In genomic region chr3:167735233-167736107, GRCh38 we compare ENCODE assay signal across 8 cellular contexts. TPM values are rescaled to one million over a fixed set of nuclear protein-coding genes. Genes with fewer than 3 reads are reported as not detected.
DNase-seq lines count a peak whose midpoint lies in the region; ATAC-seq and TF ChIP-seq lines count a peak whose summit lies in the region.

Gene SERPINI1, plus strand, starts transcription at chr3:167735721. Its CDS starts 53,408 bp downstream, at chr3:167789129.

- in situ Hi-C loops in Caki2 (cut with HindIII; ENCODE audit: low pct_unique_long_range_greater_than_20kb, low sequenced_read_pairs) = no loop called here

- H3K36me3 ChIP-seq in mucosa of descending colon (ENCODE audit: low read depth) = no peaks in the 10 kb centered on the region

- no peaks in the 10 kb centered on the region for H3K9me3 ChIP-seq in mucosa of descending colon

- TF ChIP-seq CTCF in epithelial cell of proximal tubule (conservative IDR thresholded peaks at IDR 0.05; ENCODE audit: low read depth, low read length) = no peak
- TF ChIP-seq CTCF in mucosa of descending colon (IDR thresholded peaks at IDR 0.05) = no peak

- H3K4me3 ChIP-seq in epithelial cell of proximal tubule (ENCODE audit: low read depth, low read length) (peak within 1 kb of the TSS; percentile 92), mucosa of descending colon (peak within 1 kb of the TSS; percentile 52)

- peak; percentile 95 for DNase-seq in Caki2 (ENCODE audit: low read depth)
- peak; percentile 96 for DNase-seq in HT1080 (ENCODE audit: low read depth)
- DNase-seq in NOMO-1 treated with DMSO at 0.1 percent for 48 hours (lab: John Stamatoyannopoulos, UW; ENCODE audit: unreplicated experiment) = peak; percentile 96
- DNase-seq in activated CD8-positive, alpha-beta memory T cell treated with anti-CD3 and anti-CD28 coated beads, Interleukin-2, amount 50 U/mL, for 24 hours (ENCODE audit: extremely low read depth) = peak; percentile 40
- DNase-seq in epithelial cell of proximal tubule (ENCODE audit: low read depth) = peak; percentile 66
- peak; percentile 88 to 94 (median 92) for DNase-seq in mucosa of descending colon
- peak; percentile 49 to 51 for DNase-seq in stimulated activated CD8-positive, alpha-beta memory T cell treated with anti-CD3 and anti-CD28 coated beads, Interleukin-4, amount 100 ng/mL, for 1 hour (ENCODE audit: low read depth in 2 of 2, low spot score in 1 of 2)

- peaks cover 15% of the 10 kb centered on the region for H3K4me1 ChIP-seq in mucosa of descending colon (ENCODE audit: low read depth)

- intact Hi-C loops in mucosa of descending colon (cut with DNase I, micrococcal nuclease) = no loop called here

- ATAC-seq in GM21381 (IDR thresholded peaks at IDR 0.05; ENCODE audit: unreplicated experiment) (peak; percentile 53), mucosa of descending colon (peak; percentile 82)

RNA-seq across cellular contexts. Expression of gene SERPINI1, which starts in this region (rescaled TPM):
- total RNA-seq in Caki2 (2014; rRNA removed; shearing (Covaris generic); ENCODE audit: low replicate concordance) = 0.51 and 2.5 TPM in 2 replicates
- total RNA-seq in HT1080 (2014; rRNA removed; shearing (Covaris generic)) = 2.2 and 5.1 TPM in 2 replicates
- 2.0 and 2.3 TPM in 2 replicates for polyA plus RNA-seq in HT1080 (2015; cell fraction: cytosol; rRNA removed)
- polyA plus RNA-seq in HT1080 (2015; cell fraction: nucleus; rRNA removed) = 2.9 and 3.3 TPM in 2 replicates
- total RNA-seq in epithelial cell of proximal tubule (2.9 and 5.4 TPM in 2 replicates), mucosa of descending colon (1 to 10 TPM in 2 of 3 donors, under 1 TPM in 1; 0.84 to 3.6 (median 1.3) TPM)

Comparison
In these comparisons a context has a peak if more than half of its experiments do, and no peak if none do; other contexts are left out.
1. Peak in every context shown above with its lines: DNase-seq, ATAC-seq and H3K4me3 ChIP-seq.
2. DNase-seq: peak in every context shown above with its lines; median percentile 96 in HT1080; 96 in NOMO-1 treated with DMSO at 0.1 percent for 48 hours; 95 in Caki2; 92 in mucosa of descending colon; 66 in epithelial cell of proximal tubule; 50 in stimulated activated CD8-positive, alpha-beta memory T cell treated with anti-CD3 and anti-CD28 coated beads, Interleukin-4, amount 100 ng/mL, for 1 hour; 40 in activated CD8-positive, alpha-beta memory T cell treated with anti-CD3 and anti-CD28 coated beads, Interleukin-2, amount 50 U/mL, for 24 hours.